ENCODE assay signal across 11 cellular contexts in the genomic region with DNA sequence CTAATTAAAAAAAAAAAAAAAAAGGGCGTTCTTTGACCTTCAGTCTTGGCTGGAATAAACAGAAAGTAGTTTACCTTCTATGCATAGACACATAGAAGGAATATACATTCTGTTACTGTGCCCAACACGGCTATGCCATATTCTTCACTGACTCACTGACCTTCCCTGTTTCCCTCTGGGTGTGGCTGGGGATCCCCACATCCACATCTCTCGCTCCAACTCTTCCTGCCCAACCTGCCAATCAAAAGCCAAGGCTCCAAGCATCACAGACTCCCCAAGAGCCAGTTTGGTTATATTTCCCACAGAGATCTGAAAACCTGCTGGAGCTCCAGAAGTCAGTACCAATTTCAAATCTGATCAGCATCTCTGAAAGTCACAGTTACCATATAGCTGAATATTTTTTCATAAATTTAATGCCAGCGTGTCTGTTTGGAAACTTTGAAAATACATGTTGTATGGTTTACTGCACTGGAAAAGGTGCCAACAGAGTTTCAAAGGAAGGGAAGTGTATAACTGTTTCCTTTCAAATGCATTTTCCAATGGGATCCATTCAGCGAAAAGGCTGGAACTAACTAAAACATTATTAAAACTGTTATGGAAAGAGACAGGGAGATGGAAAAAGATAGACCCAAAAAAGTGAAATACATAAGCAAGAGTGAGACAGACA.
DNase-seq lines count a peak whose midpoint lies in the region; ATAC-seq and TF ChIP-seq lines count a peak whose summit lies in the region.
"Had no signal": no experiment of that assay in that cellular context is flagged by ENCODE, and none has a peak within 500 bp of the region (broad histone marks: within the 10 kb centered on the region; RNA-seq: fewer than 3 reads in every experiment).

No MANE protein-coding gene starts in this region.

- no peaks in the 10 kb centered on the region for H3K27me3 Mint-ChIP-seq in CD4-positive, alpha-beta T cell
- H3K27me3 Mint-ChIP-seq in HFFc6 (ENCODE audit: insufficient read depth) (no peaks in the 10 kb centered on the region), progenitor cell of endocrine pancreas (no peaks in the 10 kb centered on the region), endodermal cell (ENCODE audit: insufficient read depth) (no peaks in the 10 kb centered on the region)

- peak overlapping the region; percentile 95 for H3K27ac Mint-ChIP-seq in CD4-positive, alpha-beta T cell
- H3K27ac Mint-ChIP-seq in HFFc6: peak overlapping the region; percentile 98
- no peak overlapping the region for H3K27ac Mint-ChIP-seq in progenitor cell of endocrine pancreas
- no peak overlapping the region for H3K27ac Mint-ChIP-seq in endodermal cell

- H3K36me3 Mint-ChIP-seq in CD4-positive, alpha-beta T cell (ENCODE audit: low read depth): peaks cover 23% of the 10 kb centered on the region
- H3K36me3 Mint-ChIP-seq in HFFc6 (ENCODE audit: low read depth) (peaks cover 15% of the 10 kb centered on the region), progenitor cell of endocrine pancreas (ENCODE audit: insufficient read depth) (peaks cover 6% of the 10 kb centered on the region), endodermal cell (ENCODE audit: low read depth) (peaks cover 34% of the 10 kb centered on the region)

- H3K4me1 Mint-ChIP-seq in CD4-positive, alpha-beta T cell (ENCODE audit: low read depth): peaks cover 67% of the 10 kb centered on the region
- H3K4me1 Mint-ChIP-seq in HFFc6 (ENCODE audit: low read depth) (peaks cover 62% of the 10 kb centered on the region), progenitor cell of endocrine pancreas (ENCODE audit: low read depth) (peaks cover 31% of the 10 kb centered on the region), endodermal cell (peaks cover 26% of the 10 kb centered on the region)

- H3K9ac ChIP-seq in endodermal cell (ENCODE audit: extremely low read depth, low read length, poor library complexity, severe bottlenecking): no peak overlapping the region

- TF ChIP-seq CTCF in CD4-positive, alpha-beta T cell (IDR thresholded peaks at IDR 0.05): no peak
- no peak for TF ChIP-seq CTCF in HFFc6 (IDR thresholded peaks at IDR 0.05)
- TF ChIP-seq CTCF in psoas muscle (IDR thresholded peaks at IDR 0.05): no peak
- no peak for TF ChIP-seq CTCF in progenitor cell of endocrine pancreas (IDR thresholded peaks at IDR 0.05; ENCODE audit: unreplicated experiment)
- no peak for TF ChIP-seq CTCF in endodermal cell (conservative IDR thresholded peaks at IDR 0.05)

- POLR2A ChIA-PET in CD4-positive, alpha-beta T cell (lab: Charles Lee): no interaction called here

- H3K9me3 Mint-ChIP-seq in CD4-positive, alpha-beta T cell: no peaks in the 10 kb centered on the region
- H3K9me3 Mint-ChIP-seq in HFFc6: no peaks in the 10 kb centered on the region
- H3K9me3 Mint-ChIP-seq in progenitor cell of endocrine pancreas (ENCODE audit: low read depth): no peaks in the 10 kb centered on the region
- H3K9me3 Mint-ChIP-seq in endodermal cell: no peaks in the 10 kb centered on the region

- CTCF ChIA-PET in CD4-positive, alpha-beta T cell (lab: Charles Lee): interaction anchor here (1.9 kb wide), 1 partner anchor 33 kb away, joined by 6 read pairs; no protein-coding TSS in a partner anchor

- no peak for DNase-seq in CD4-positive, alpha-beta T cell
- DNase-seq in HFFc6 (no peak), epithelial cell of prostate (ENCODE audit: low read depth, low spot score) (no peak), psoas muscle (no peak), SIG-M5 treated with dmso at 0.1 percent for 504 hours (lab: John Stamatoyannopoulos, UW; ENCODE audit: unreplicated experiment) (no peak), progenitor cell of endocrine pancreas (ENCODE audit: low spot score, unreplicated experiment) (no peak), endodermal cell (no peak)
- DNase-seq: cortex of kidney, GOT3, NCI-H187 treated with DMSO at 0.1 percent for 48 hours had no signal

- no peak for ATAC-seq in CD4-positive, alpha-beta T cell (ENCODE audit: poor library complexity)
- ATAC-seq in psoas muscle (no peak), GM21528 (IDR thresholded peaks at IDR 0.05; ENCODE audit: low FRiP score, unreplicated experiment) (no peak)

- H3K36me3 ChIP-seq in psoas muscle (ENCODE audit: insufficient read depth in 1 of 2, low read depth in 1 of 2): no peaks in the 10 kb centered on the region
- peaks cover 30% of the 10 kb centered on the region for H3K36me3 ChIP-seq in endodermal cell (ENCODE audit: control insufficient read depth, insufficient read depth, low read length)

- WGBS in psoas muscle, 3 donors: 89 to 93% (median 91%) methylated on average over 5 of the region's 5 CpGs
- WGBS in endodermal cell (ENCODE audit: insufficient coverage in 1 of 2, insufficient read length in 1 of 2), 2 experiments: 96 to 100% methylated on average over 4 to 5 of the region's 5 CpGs

- H3K4me3 ChIP-seq in psoas muscle (no peak overlapping the region), endodermal cell (ENCODE audit: low read length) (no peak overlapping the region)

- no peaks in the 10 kb centered on the region for H3K27me3 ChIP-seq in CD4-positive, alpha-beta T cell (ENCODE audit: control insufficient read depth, insufficient read depth, low read length)
- no peaks in the 10 kb centered on the region for H3K27me3 ChIP-seq in psoas muscle (ENCODE audit: insufficient read depth in 3 of 3, low read length in 2 of 3)
- H3K27me3 ChIP-seq in endodermal cell (ENCODE audit: control insufficient read depth, insufficient read depth, low read length, poor library complexity, severe bottlenecking): no peaks in the 10 kb centered on the region

- H3K4me3 Mint-ChIP-seq in CD4-positive, alpha-beta T cell: peak overlapping the region; percentile 60
- H3K4me3 Mint-ChIP-seq in HFFc6 (peak overlapping the region; percentile 87), progenitor cell of endocrine pancreas (ENCODE audit: low read depth) (no peak overlapping the region), endodermal cell (no peak overlapping the region)

- intact Hi-C loops in CD4-positive, alpha-beta T cell (cut with DNase I, micrococcal nuclease): loop anchor here in 1 of 2 experiments (10.0 kb wide), 1 partner anchor 157 kb away; a partner anchor contains a TSS
- intact Hi-C loops in psoas muscle (cut with DNase I): loop anchor here (5.0 kb wide), 1 partner anchor 34 kb away; no protein-coding TSS in a partner anchor

- H3K4me1 ChIP-seq in psoas muscle (peaks cover 62% of the 10 kb centered on the region), endodermal cell (ENCODE audit: control insufficient read depth, insufficient read depth, low read length) (peaks cover 13% of the 10 kb centered on the region)

- H3K27ac ChIP-seq in CD4-positive, alpha-beta T cell (ENCODE audit: low read depth, low read length): no peak overlapping the region
- peak overlapping the region; percentile 72 for H3K27ac ChIP-seq in epithelial cell of prostate
- H3K27ac ChIP-seq in psoas muscle: peak overlapping the region; percentile 95
- H3K27ac ChIP-seq in endodermal cell (ENCODE audit: low read depth, low read length): no peak overlapping the region

- no peaks in the 10 kb centered on the region for H3K9me3 ChIP-seq in CD4-positive, alpha-beta T cell (ENCODE audit: control insufficient read depth, low read length)
- H3K9me3 ChIP-seq in psoas muscle: no peaks in the 10 kb centered on the region
- H3K9me3 ChIP-seq in endodermal cell (ENCODE audit: control insufficient read depth, low read length): no peaks in the 10 kb centered on the region

Comparison
In these comparisons a context has a peak if more than half of its experiments do, and no peak if none do; other contexts are left out.
1. H3K27ac ChIP-seq: peak in epithelial cell of prostate (single experiment) and psoas muscle (single experiment); none in CD4-positive, alpha-beta T cell (single experiment) and endodermal cell (single experiment).
2. H3K27ac Mint-ChIP-seq: peak in CD4-positive, alpha-beta T cell (single experiment) and HFFc6 (single experiment); none in progenitor cell of endocrine pancreas (single experiment) and endodermal cell (single experiment).
3. H3K4me3 Mint-ChIP-seq: peak in CD4-positive, alpha-beta T cell (single experiment) and HFFc6 (single experiment); none in progenitor cell of endocrine pancreas (single experiment) and endodermal cell (single experiment).